ENCODE assay signal across 8 cellular contexts in genomic region chr19:57435062-57435978, GRCh38. TPM values are rescaled to one million over a fixed set of nuclear protein-coding genes. Genes with fewer than 3 reads are reported as not detected.
A peak's percentile ranks its signal among the peaks of the same experiment; 100 is the strongest.
DNase-seq lines count a peak whose midpoint lies in the region; FAIRE-seq and TF ChIP-seq lines count a peak whose summit lies in the region.

TSS of gene ZNF749 (plus strand) at chr19:57435325. CDS start at chr19:57435579, 254 bp downstream.

- no peak for TF ChIP-seq CTCF in HFFc6 (IDR thresholded peaks at IDR 0.05)

- H3K4me1 Mint-ChIP-seq in HFFc6 (ENCODE audit: low read depth) = peaks cover 24% of the 10 kb centered on the region

- H3K36me3 ChIP-seq in neuron (ENCODE audit: insufficient read depth, low read length) = peaks cover 20% of the 10 kb centered on the region

- peaks cover 57% of the 10 kb centered on the region for H3K36me3 Mint-ChIP-seq in HFFc6 (ENCODE audit: low read depth)

- no peaks in the 10 kb centered on the region for H3K27me3 ChIP-seq in neuron (ENCODE audit: insufficient read depth, low read length)

- H3K4me1 ChIP-seq in neuron (ENCODE audit: insufficient read depth, low read length) = peaks cover 8% of the 10 kb centered on the region

- peak; percentile 90 for FAIRE-seq in frontal cortex (lab: Jason Lieb, UNC)

- peak within 1 kb of the TSS; percentile 94 for H3K4me3 Mint-ChIP-seq in HFFc6

- peaks cover 26% of the 10 kb centered on the region for H3K9me3 Mint-ChIP-seq in HFFc6

- H3K27ac Mint-ChIP-seq in HFFc6 = peak within 1 kb of the TSS; percentile 95

- H3K9me3 ChIP-seq in neuron (ENCODE audit: low read length) = peaks cover 19% of the 10 kb centered on the region

- DNase-seq in GM04503 (ENCODE audit: low read depth) (peak; percentile 85), HFFc6 (peak; percentile 97), NAMALWA (ENCODE audit: low spot score) (peak; percentile 99), SK-MEL-5 (ENCODE audit: low read depth, low spot score) (peak; percentile 98), frontal cortex (ENCODE audit: low spot score in 2 of 2) (peak; percentile 96), stromal cell of bone marrow (ENCODE audit: low read depth) (peak; percentile 98)
- DNase-seq in activated naive CD4-positive, alpha-beta T cell (lab: John Stamatoyannopoulos, UW) = peak; percentile 75 to 91 (median 86)

- in situ Hi-C loops in SK-MEL-5 (cut with HindIII; ENCODE audit: low pct_unique_long_range_greater_than_20kb, low sequenced_read_pairs) = no loop called here

- peak within 1 kb of the TSS; percentile 62 for H2AFZ ChIP-seq in neuron (ENCODE audit: low read depth, low read length)

- no peaks in the 10 kb centered on the region; the same call in 1 of the 2 replicates for H3K27me3 Mint-ChIP-seq in HFFc6 (ENCODE audit: insufficient read depth)

- peak within 1 kb of the TSS; percentile 66 for H3K4me3 ChIP-seq in neuron (ENCODE audit: low read length)

RNA-seq across cellular contexts. Expression of gene ZNF749, which starts in this region (rescaled TPM):
- total RNA-seq in HFFc6 (2021; fragmentation: NEBNext Ultra II Directional; extraction: Animal tissue kit (Norgen Biotek cat#: 25700)) = 1 to 10 TPM; 4.8 to 8.0 (median 6.6) TPM
- 9.8 and 9.9 TPM in 2 replicates for total RNA-seq in SK-MEL-5 (2014; rRNA removed; shearing (Covaris generic))
- 5.1 and 8.3 TPM in 2 replicates for polyA plus RNA-seq in SK-MEL-5 (2015; cell fraction: cytosol; rRNA removed)
- polyA plus RNA-seq in SK-MEL-5 (2015; cell fraction: nucleus; rRNA removed) = 3.9 and 8.3 TPM in 2 replicates
- total RNA-seq in frontal cortex = 37.9 TPM

Comparison
In these comparisons a context has a peak if more than half of its experiments do, and no peak if none do; other contexts are left out.
1. Peak in every context shown above with its lines: DNase-seq and H3K4me3 ChIP-seq.